Comparison of ENCODE assay signal across 8 cellular contexts in genomic region chr1:156503672-156504055, GRCh38. TPM values are rescaled to one million over a fixed set of nuclear protein-coding genes. Genes with fewer than 3 reads are reported as not detected.
DNase-seq lines count a peak whose midpoint lies in the region; ATAC-seq and TF ChIP-seq lines count a peak whose summit lies in the region.

No MANE protein-coding gene starts in this region.

- H3K36me3 ChIP-seq in liver (ENCODE audit: control insufficient read depth in 4 of 4, insufficient read depth in 3 of 4, low read depth in 1 of 4, low read length in 3 of 4) (no peaks in the 10 kb centered on the region), testis (ENCODE audit: low read depth, missing control alignments) (no peaks in the 10 kb centered on the region)

- WGBS in adipose tissue, 3 donors, result 48 to 60% (median 52%) methylated on average over 2 of the region's 2 CpGs
- 80% methylated on average over 2 of the region's 2 CpGs for WGBS in liver
- WGBS in testis, 2 donors, result 55 to 66% methylated on average over 2 of the region's 2 CpGs

- H3K27ac Mint-ChIP-seq in activated CD4-positive, alpha-beta T cell treated with anti-CD3 and anti-CD28 coated beads, Interleukin-2, amount 10 ng/mL, durations not matched to agents 7 days and 5 days, result peak overlapping the region; percentile 99

- no peak for TF ChIP-seq POLR2A in testis (IDR thresholded peaks at IDR 0.05)

- H3K9me3 ChIP-seq in liver (ENCODE audit: control insufficient read depth in 4 of 4, low read length in 3 of 4) (no peaks in the 10 kb centered on the region), testis (no peaks in the 10 kb centered on the region)

- CTCF ChIA-PET in activated CD4-positive, alpha-beta T cell treated with anti-CD3 and anti-CD28 coated beads, Interleukin-2, amount 10 ng/mL, durations not matched to agents 7 days and 5 days (lab: Charles Lee), result interaction anchor here (0.9 to 5.3 kb wide), 3 partner anchors 13 to 23 kb away, joined by 3 to 33 read pairs (median 4); no protein-coding TSS in a partner anchor

- no peaks in the 10 kb centered on the region for H3K27me3 ChIP-seq in liver (ENCODE audit: control insufficient read depth in 4 of 4, insufficient read depth in 4 of 4, low read length in 3 of 4)
- no peaks in the 10 kb centered on the region for H3K27me3 ChIP-seq in testis

- H3K9me3 Mint-ChIP-seq in activated CD4-positive, alpha-beta T cell treated with anti-CD3 and anti-CD28 coated beads, Interleukin-2, amount 10 ng/mL, durations not matched to agents 7 days and 5 days, result peaks cover 4% of the 10 kb centered on the region

- TF ChIP-seq CTCF in liver (IDR thresholded peaks at IDR 0.05; ENCODE audit: low read depth, low read length, missing input control) (no peak), testis (IDR thresholded peaks at IDR 0.05) (no peak)

- TF ChIP-seq RAD21 in liver (IDR thresholded peaks at IDR 0.05), result no peak

- H3K27ac ChIP-seq in adipose tissue (ENCODE audit: low read depth, low read length) (peak overlapping the region; percentile 83), liver (ENCODE audit: low read depth in 1 of 2, low read length in 2 of 2) (peak overlapping the region; percentile 100), testis (peak overlapping the region; percentile 98 to 100)

- H3K9ac ChIP-seq in liver (ENCODE audit: low read depth in 1 of 2, low read length in 2 of 2), result peak overlapping the region in 1 of 2 donors; percentile 13

- H3K4me3 ChIP-seq in liver (ENCODE audit: low read depth in 1 of 3, low read length in 3 of 3) (no peak overlapping the region), testis (no peak overlapping the region)

- peaks cover 16% of the 10 kb centered on the region for H3K36me3 Mint-ChIP-seq in activated CD4-positive, alpha-beta T cell treated with anti-CD3 and anti-CD28 coated beads, Interleukin-2, amount 10 ng/mL, durations not matched to agents 7 days and 5 days (ENCODE audit: low read depth)

- H3K4me3 Mint-ChIP-seq in activated CD4-positive, alpha-beta T cell treated with anti-CD3 and anti-CD28 coated beads, Interleukin-2, amount 10 ng/mL, durations not matched to agents 7 days and 5 days, result no peak overlapping the region

- POLR2A ChIA-PET in activated CD4-positive, alpha-beta T cell treated with anti-CD3 and anti-CD28 coated beads, Interleukin-2, amount 10 ng/mL, durations not matched to agents 7 days and 5 days (lab: Charles Lee), result no interaction called here

- H3K4me1 ChIP-seq in liver (ENCODE audit: control insufficient read depth in 4 of 4, insufficient read depth in 4 of 4, low read length in 3 of 4), result peaks cover 4 to 29% (median 22%) of the 10 kb centered on the region in 4 donors
- H3K4me1 ChIP-seq in testis, result peaks cover 56% of the 10 kb centered on the region

- peaks cover 71% of the 10 kb centered on the region for H3K4me1 Mint-ChIP-seq in activated CD4-positive, alpha-beta T cell treated with anti-CD3 and anti-CD28 coated beads, Interleukin-2, amount 10 ng/mL, durations not matched to agents 7 days and 5 days

- no peak for DNase-seq in activated CD4-positive, alpha-beta T cell treated with anti-CD3 and anti-CD28 coated beads, Interleukin-2, amount 10 ng/mL, durations not matched to agents 7 days and 5 days
- DNase-seq in activated CD4-positive, alpha-beta T cell treated with anti-CD3 and anti-CD28 coated beads for 48 hours, result no peak
- DNase-seq in testis, result no peak
- no peak for DNase-seq in stimulated activated CD4-positive, alpha-beta T cell treated with anti-CD3 and anti-CD28 coated beads, Interleukin-1b, Interleukin-23, amount 100 ng/mL, for 48 hours
- no peak for DNase-seq in putamen (ENCODE audit: low spot score)

- no peak for ATAC-seq in GM18858 (IDR thresholded peaks at IDR 0.05; ENCODE audit: unreplicated experiment)

- intact Hi-C loops in testis (cut with DNase I; ENCODE audit: low total_unique reads), result no loop called here

- no peaks in the 10 kb centered on the region for H3K27me3 Mint-ChIP-seq in activated CD4-positive, alpha-beta T cell treated with anti-CD3 and anti-CD28 coated beads, Interleukin-2, amount 10 ng/mL, durations not matched to agents 7 days and 5 days

TF ChIP-seq in liver, 16 proteins besides CTCF, POLR2A, EP300 and RAD21:
- TF ChIP-seq RXRA (IDR thresholded peaks at IDR 0.05), result no peak
- TF ChIP-seq NR2F2 (IDR thresholded peaks at IDR 0.05), result no peak
- TF ChIP-seq FOXA1 (IDR thresholded peaks at IDR 0.05), result no peak
- TF ChIP-seq JUND (IDR thresholded peaks at IDR 0.05), result no peak
- no peak for TF ChIP-seq TAF1 (conservative IDR thresholded peaks at IDR 0.05)
- TF ChIP-seq SP1 (IDR thresholded peaks at IDR 0.05), result no peak
- no peak for TF ChIP-seq ATF3 (IDR thresholded peaks at IDR 0.05)
- TF ChIP-seq MAX (IDR thresholded peaks at IDR 0.05), result no peak

RNA-seq across cellular contexts. Expression of gene MEF2D, which starts 3.1 kb away (rescaled TPM):
- total RNA-seq in activated CD4-positive, alpha-beta T cell treated with anti-CD3 and anti-CD28 coated beads, Interleukin-2, amount 10 ng/mL, durations not matched to agents 7 days and 5 days, result 10 to 100 TPM; 34.0 to 39.4 TPM
- 10 to 100 TPM; 13.4 to 28.7 (median 17.4) TPM for polyA plus RNA-seq in adipose tissue
- total RNA-seq in liver, result 1 to 10 TPM; 5.2 to 5.7 TPM
- polyA plus RNA-seq in liver, result 1 to 10 TPM; 3.4 to 7.6 TPM
- 100 to 1,000 TPM in 1 of 2 donors, 10 to 100 TPM in 1; 96.8 to 113 TPM for total RNA-seq in testis
- 34.4 TPM for polyA plus RNA-seq in testis (ENCODE audit: insufficient read depth, low read depth, low replicate concordance)

Comparison
In these comparisons a context has a peak if more than half of its experiments do, and no peak if none do; other contexts are left out.
1. RNA of gene MEF2D, which starts 3.1 kb away (total RNA-seq): 96.8 to 113 TPM in testis and 34.0 to 39.4 TPM in activated CD4-positive, alpha-beta T cell treated with anti-CD3 and anti-CD28 coated beads, Interleukin-2, amount 10 ng/mL, durations not matched to agents 7 days and 5 days; 5.2 to 5.7 TPM in liver; every median in the first group is over 4 times any median in the second.
2. Peak in every context shown above with its lines, with median percentiles within 50 percentile points of each other: H3K27ac ChIP-seq.